Comparison of ENCODE assay signal across 9 cellular contexts in genomic region chr7:1403844-1404404, GRCh38. TPM values are rescaled to one million over a fixed set of nuclear protein-coding genes. Genes with fewer than 3 reads are reported as not detected.
DNase-seq lines count a peak whose midpoint lies in the region; ATAC-seq and TF ChIP-seq lines count a peak whose summit lies in the region.
"Had no signal": no experiment of that assay in that cellular context is flagged by ENCODE, and none has a peak within 500 bp of the region (broad histone marks: within the 10 kb centered on the region; RNA-seq: fewer than 3 reads in every experiment).

No MANE protein-coding gene starts in this region.

- no peak for TF ChIP-seq RAD21 in SK-N-SH (IDR thresholded peaks at IDR 0.05; ENCODE audit: low read length)

- H3K9me3 ChIP-seq in SK-N-SH = no peaks in the 10 kb centered on the region
- H3K9me3 ChIP-seq in hepatocyte (ENCODE audit: low read depth) = no peaks in the 10 kb centered on the region

- DNase-seq in AG08395 (ENCODE audit: low spot score) = peak; percentile 40
- DNase-seq in HEK293T (ENCODE audit: extremely low spot score) = peak; percentile 38
- DNase-seq in SK-N-SH = peak; percentile 77
- DNase-seq in hepatocyte (ENCODE audit: low spot score) = peak; percentile 58
- DNase-seq in midbrain (lab: John Stamatoyannopoulos, UW) = no peak
- DNase-seq in activated T-cell treated with anti-CD3 and anti-CD28 coated beads, Interleukin-2, amount 50 U/mL, for 72 hours = no peak
- DNase-seq in NOMO-1 (lab: John Stamatoyannopoulos, UW; ENCODE audit: unreplicated experiment in 2 of 2) = no peak
- DNase-seq: naive thymus-derived CD8-positive, alpha-beta T cell had no signal

- H3K9ac ChIP-seq in SK-N-SH = no peak overlapping the region

- CTCF ChIA-PET in HEK293T (lab: Yijun Ruan, JAX) = interaction anchor here (1.4 to 1.5 kb wide), 2 partner anchors 9 to 35 kb away, joined by 5 read pairs; no protein-coding TSS in a partner anchor
- CTCF ChIA-PET in SK-N-SH (lab: Yijun Ruan, JAX) = interaction anchor here (0.7 to 12.1 kb wide), 19 partner anchors 9 to 410 kb away, joined by 3 to 81 read pairs (median 4); no protein-coding TSS in a partner anchor

- H3K4me2 ChIP-seq in SK-N-SH = peak overlapping the region; percentile 33; the same call in 1 of the 2 replicates
- H3K4me2 ChIP-seq in hepatocyte = peak overlapping the region; percentile 19

- H3K79me2 ChIP-seq in SK-N-SH (ENCODE audit: insufficient read depth) (no peaks in the 10 kb centered on the region), hepatocyte (no peaks in the 10 kb centered on the region)

- H3K36me3 ChIP-seq in SK-N-SH (replicated peaks in 1 of 2; ENCODE audit: control insufficient read depth in 1 of 2, insufficient read depth in 2 of 2, low read length in 1 of 2) (no peaks in the 10 kb centered on the region), hepatocyte (replicated peaks; ENCODE audit: insufficient read depth, low read depth) (no peaks in the 10 kb centered on the region)

- H3F3A ChIP-seq in SK-N-SH (replicated peaks; ENCODE audit: insufficient read depth) = peaks cover 7% of the 10 kb centered on the region

- H3K9me3 Mint-ChIP-seq in activated T-cell treated with anti-CD3 and anti-CD28 coated beads, Interleukin-2, amount 50 U/mL, for 72 hours = peaks cover 0 to 4% of the 10 kb centered on the region in 2 donors

- H3K4me3 ChIP-seq in SK-N-SH (ENCODE audit: low read depth in 2 of 2, low read length in 1 of 2) (no peak overlapping the region), hepatocyte (no peak overlapping the region)

- H3K27ac ChIP-seq in SK-N-SH (ENCODE audit: low read depth in 2 of 2, low read length in 1 of 2) = no peak overlapping the region
- H3K27ac ChIP-seq in hepatocyte = no peak overlapping the region

- no peaks in the 10 kb centered on the region; a peak in 1 of 4 replicates for H3K4me1 ChIP-seq in SK-N-SH (ENCODE audit: control insufficient read depth in 1 of 2, insufficient read depth in 2 of 2, low read depth in 1 of 2, low read length in 1 of 2)
- H3K4me1 ChIP-seq in hepatocyte (ENCODE audit: insufficient read depth) = no peaks in the 10 kb centered on the region

- no peak for ATAC-seq in activated T-cell treated with anti-CD3 and anti-CD28 coated beads, Interleukin-2, amount 50 U/mL, for 72 hours (replicated peaks in 1 of 2)
- no peak for ATAC-seq in GM18870 (IDR thresholded peaks at IDR 0.05; ENCODE audit: unreplicated experiment)
- ATAC-seq: naive thymus-derived CD8-positive, alpha-beta T cell had no signal

- H2AFZ ChIP-seq in SK-N-SH (ENCODE audit: low read depth) = no peak overlapping the region
- no peak overlapping the region for H2AFZ ChIP-seq in hepatocyte

- H3K36me3 Mint-ChIP-seq in activated T-cell treated with anti-CD3 and anti-CD28 coated beads, Interleukin-2, amount 50 U/mL, for 72 hours (ENCODE audit: insufficient read depth in 2 of 2) = peaks cover 0 to 3% of the 10 kb centered on the region in 2 donors

- TF ChIP-seq CTCF in SK-N-SH (IDR thresholded peaks at IDR 0.05) = peak; percentile 17; the same call in 1 of the 2 replicates
- TF ChIP-seq CTCF in hepatocyte (IDR thresholded peaks at IDR 0.05; ENCODE audit: poor library complexity) = peak; percentile 12

- H3K9me2 ChIP-seq in SK-N-SH (no peaks in the 10 kb centered on the region), hepatocyte (replicated peaks; ENCODE audit: insufficient read depth) (no peaks in the 10 kb centered on the region)

- H3K27me3 ChIP-seq in SK-N-SH (ENCODE audit: insufficient read depth) (peaks cover 99% of the 10 kb centered on the region), hepatocyte (peaks cover 77% of the 10 kb centered on the region)

- 2% methylated on average over 28 of the region's 28 CpGs for WGBS in SK-N-SH (ENCODE audit: low lambda C conversion rate)
- WGBS in hepatocyte (ENCODE audit: low lambda C conversion rate, missing lambda C conversion rate) = 9% methylated on average over 28 of the region's 28 CpGs

- H3K27me3 Mint-ChIP-seq in activated T-cell treated with anti-CD3 and anti-CD28 coated beads, Interleukin-2, amount 50 U/mL, for 72 hours (ENCODE audit: low read depth) = peaks cover 50% of the 10 kb centered on the region

- TF ChIP-seq EP300 in SK-N-SH (IDR thresholded peaks at IDR 0.05; ENCODE audit: borderline replicate concordance in 1 of 2, low read depth in 1 of 2, low read length in 1 of 2) = no peak

- 0 out of 2 replicates have a peak, but pooled peaks cover 5% of the 10 kb centered on the region for H4K20me1 ChIP-seq in SK-N-SH (ENCODE audit: insufficient read depth)
- H4K20me1 ChIP-seq in hepatocyte (ENCODE audit: insufficient read depth, poor library complexity, severe bottlenecking) = no peaks in the 10 kb centered on the region

- peaks cover 9% of the 10 kb centered on the region for H3K4me1 Mint-ChIP-seq in activated T-cell treated with anti-CD3 and anti-CD28 coated beads, Interleukin-2, amount 50 U/mL, for 72 hours (ENCODE audit: low read depth)

- POLR2A ChIA-PET in HEK293T (lab: Yijun Ruan, JAX) (no interaction called here), SK-N-SH (lab: Yijun Ruan, JAX) (no interaction called here)

- H3K4me3 Mint-ChIP-seq in activated T-cell treated with anti-CD3 and anti-CD28 coated beads, Interleukin-2, amount 50 U/mL, for 72 hours = no peak overlapping the region

- no peak overlapping the region for H3K27ac Mint-ChIP-seq in activated T-cell treated with anti-CD3 and anti-CD28 coated beads, Interleukin-2, amount 50 U/mL, for 72 hours

TF ChIP-seq in HEK293T, 16 proteins besides CTCF, POLR2A, EP300 and RAD21:
- TF ChIP-seq SUZ12 (IDR thresholded peaks at IDR 0.05) (no peak), NFRKB (IDR thresholded peaks at IDR 0.05) (no peak), LEF1 (IDR thresholded peaks at IDR 0.05; ENCODE audit: borderline replicate concordance) (no peak), SP1 (IDR thresholded peaks at IDR 0.05) (no peak), ELF4 (IDR thresholded peaks at IDR 0.05) (no peak), PKNOX1 (IDR thresholded peaks at IDR 0.05) (no peak), HDGF (IDR thresholded peaks at IDR 0.05; ENCODE audit: borderline replicate concordance) (no peak), BHLHE40 (IDR thresholded peaks at IDR 0.05; ENCODE audit: borderline replicate concordance) (no peak), FOXM1 (IDR thresholded peaks at IDR 0.05; ENCODE audit: borderline replicate concordance) (no peak), ZNF384 (IDR thresholded peaks at IDR 0.05) (no peak), TARDBP (IDR thresholded peaks at IDR 0.05) (no peak), CTBP1 (IDR thresholded peaks at IDR 0.05; ENCODE audit: borderline replicate concordance) (no peak), L3MBTL2 (conservative IDR thresholded peaks at IDR 0.05) (no peak; the same call in 1 of the 2 replicates)

TF ChIP-seq in SK-N-SH, 30 proteins besides CTCF, POLR2A, EP300 and RAD21:
- no peak for TF ChIP-seq RXRA (IDR thresholded peaks at IDR 0.05; ENCODE audit: borderline replicate concordance, low read depth)
- TF ChIP-seq YY1 (IDR thresholded peaks at IDR 0.05; ENCODE audit: low read depth) = no peak
- TF ChIP-seq CHD2 (IDR thresholded peaks at IDR 0.05; ENCODE audit: low read length, partially characterized antibody) = no peak
- no peak for TF ChIP-seq GABPA (IDR thresholded peaks at IDR 0.05; ENCODE audit: low read depth)
- peak; percentile 82; the same call in 1 of the 2 replicates for TF ChIP-seq EZH2phosphoT487 (IDR thresholded peaks at IDR 0.05; ENCODE audit: borderline replicate concordance, low read depth)
TF ChIP-seq in SK-N-SH: peak in this region for 1.

RNA-seq across cellular contexts. Expression of gene MICALL2, which starts 55.3 kb away (rescaled TPM):
- polyA plus RNA-seq in SK-N-SH (2012; rRNA removed) (38.8 and 41.2 TPM in 2 replicates), hepatocyte (28.2 and 34.5 TPM in 2 replicates)
- polyA plus RNA-seq in SK-N-SH (2012; cell fraction: cytosol; rRNA removed) = 6.9 and 10.4 TPM in 2 replicates
- 329 and 401 TPM in 2 replicates for polyA plus RNA-seq in SK-N-SH (2012; cell fraction: nucleus; rRNA removed)
- total RNA-seq in hepatocyte = 9.8 and 16.4 TPM in 2 replicates
- 1 to 10 TPM; 3.5 to 3.7 TPM for total RNA-seq in activated T-cell treated with anti-CD3 and anti-CD28 coated beads, Interleukin-2, amount 50 U/mL, for 72 hours

Comparison
In these comparisons a context has a peak if more than half of its experiments do, and no peak if none do; other contexts are left out.
1. DNase-seq: peak in AG08395 (single experiment), HEK293T (single experiment), SK-N-SH (single experiment) and hepatocyte (single experiment); none in midbrain (single experiment), activated T-cell treated with anti-CD3 and anti-CD28 coated beads, Interleukin-2, amount 50 U/mL, for 72 hours (0 of 2) and NOMO-1 (0 of 2).